ENCODE assay signal across 24 cellular contexts in genomic region chr19:3897936-3898335, GRCh38. TPM values are rescaled to one million over a fixed set of nuclear protein-coding genes. Genes with fewer than 3 reads are reported as not detected.
DNase-seq lines count a peak whose midpoint lies in the region; ATAC-seq and TF ChIP-seq lines count a peak whose summit lies in the region.
"Had no signal": no experiment of that assay in that cellular context is flagged by ENCODE, and none has a peak within 500 bp of the region (broad histone marks: within the 10 kb centered on the region; RNA-seq: fewer than 3 reads in every experiment).

No MANE protein-coding gene starts in this region.

- H3K27ac ChIP-seq in trophoblast cell (ENCODE audit: low read depth, low read length), result no peak overlapping the region
- H3K27ac ChIP-seq: KMS-11, SJSA1 had no signal

- H3K4me3 Mint-ChIP-seq in activated CD4-positive, alpha-beta T cell treated with anti-CD3 and anti-CD28 coated beads, Interleukin-2, amount 10 ng/mL, durations not matched to agents 24 days and 14 days, result no peak overlapping the region
- H3K4me3 Mint-ChIP-seq in activated naive CD8-positive, alpha-beta T cell treated with anti-CD3 and anti-CD28 coated beads, Interleukin-2, amount 10 ng/mL, durations not matched to agents 7 days and 5 days, result peak overlapping the region; percentile 53
- H3K4me3 Mint-ChIP-seq in activated naive CD8-positive, alpha-beta T cell treated with anti-CD3 and anti-CD28 coated beads for 36 hours, result no peak overlapping the region
- H3K4me3 Mint-ChIP-seq in natural killer cell, result peak overlapping the region; percentile 29
- H3K4me3 Mint-ChIP-seq: HFFc6 had no signal

- H3K79me1 ChIP-seq in trophoblast cell (ENCODE audit: low read length), result no peaks in the 10 kb centered on the region

- H3K4ac ChIP-seq in trophoblast cell (ENCODE audit: low read depth, low read length), result no peak overlapping the region

- H3K36me3 Mint-ChIP-seq in activated CD4-positive, alpha-beta T cell treated with anti-CD3 and anti-CD28 coated beads, Interleukin-2, amount 10 ng/mL, durations not matched to agents 24 days and 14 days (ENCODE audit: low read depth), result no peaks in the 10 kb centered on the region
- no peaks in the 10 kb centered on the region for H3K36me3 Mint-ChIP-seq in activated naive CD8-positive, alpha-beta T cell treated with anti-CD3 and anti-CD28 coated beads, Interleukin-2, amount 10 ng/mL, durations not matched to agents 7 days and 5 days
- no peaks in the 10 kb centered on the region for H3K36me3 Mint-ChIP-seq in activated naive CD8-positive, alpha-beta T cell treated with anti-CD3 and anti-CD28 coated beads for 36 hours
- H3K36me3 Mint-ChIP-seq in natural killer cell, result no peaks in the 10 kb centered on the region

- POLR2A ChIA-PET in activated naive CD8-positive, alpha-beta T cell treated with anti-CD3 and anti-CD28 coated beads, Interleukin-2, amount 10 ng/mL, durations not matched to agents 7 days and 5 days (lab: Charles Lee), result no interaction called here

- no peak overlapping the region for H3K4me3 ChIP-seq in trophoblast cell (ENCODE audit: low read depth, low read length)
- H3K4me3 ChIP-seq: HAP-1, SJSA1 had no signal

- DNase-seq in activated CD4-positive, alpha-beta T cell treated with anti-CD3 and anti-CD28 coated beads, Interleukin-2, amount 10 ng/mL, durations not matched to agents 24 days and 14 days, result peak; percentile 60
- DNase-seq in activated CD4-positive, alpha-beta T cell treated with anti-CD3 and anti-CD28 coated beads for 48 hours, result no peak
- DNase-seq in activated naive CD8-positive, alpha-beta T cell treated with anti-CD3 and anti-CD28 coated beads, Interleukin-2, amount 10 ng/mL, durations not matched to agents 7 days and 5 days, result peak; percentile 34
- no peak for DNase-seq in activated naive CD8-positive, alpha-beta T cell treated with anti-CD3 and anti-CD28 coated beads for 36 hours
- DNase-seq in natural killer cell, result no peak
- DNase-seq in HUDEP-2 (lab: John Stamatoyannopoulos, UW; ENCODE audit: unreplicated experiment in 76 of 76), result no peak
- no peak for DNase-seq in trophoblast cell
- DNase-seq: EL, GDM1, GOT3, HFFc6, IMR-90, MM.1S, NCI-H2029 treated with DMSO at 0.1 percent for 48 hours, NCI-H446 treated with DMSO at 0.1 percent for 48 hours, NCI-H526, NCI-H82, Right ventricle myocardium superior, RPMI8226 had no signal

- WGBS in trophoblast cell (ENCODE audit: extremely low coverage, insufficient coverage, insufficient read length), result no CpG with 5 or more reads among the region's 4 CpGs

- H3K4me1 Mint-ChIP-seq in activated CD4-positive, alpha-beta T cell treated with anti-CD3 and anti-CD28 coated beads, Interleukin-2, amount 10 ng/mL, durations not matched to agents 24 days and 14 days, result peaks cover 4% of the 10 kb centered on the region
- peaks cover 6% of the 10 kb centered on the region for H3K4me1 Mint-ChIP-seq in activated naive CD8-positive, alpha-beta T cell treated with anti-CD3 and anti-CD28 coated beads, Interleukin-2, amount 10 ng/mL, durations not matched to agents 7 days and 5 days
- peaks cover 3% of the 10 kb centered on the region for H3K4me1 Mint-ChIP-seq in activated naive CD8-positive, alpha-beta T cell treated with anti-CD3 and anti-CD28 coated beads for 36 hours
- H3K4me1 Mint-ChIP-seq in natural killer cell, result peaks cover 7 to 8% of the 10 kb centered on the region in 2 donors

- H2BK12ac ChIP-seq in trophoblast cell (ENCODE audit: low read length), result no peak overlapping the region

- no peak overlapping the region for H2BK5ac ChIP-seq in trophoblast cell (ENCODE audit: low read depth, low read length, poor library complexity)

- H3K14ac ChIP-seq in trophoblast cell (ENCODE audit: low read length), result no peak overlapping the region

- no peaks in the 10 kb centered on the region for H3K36me3 ChIP-seq in trophoblast cell (ENCODE audit: control insufficient read depth in 1 of 2, insufficient read depth in 2 of 2, low read length in 2 of 2)
- H3K36me3 ChIP-seq: HAP-1, SJSA1 had no signal

- no peak overlapping the region for H3K4me2 ChIP-seq in trophoblast cell (ENCODE audit: low read length)
- H3K4me2 ChIP-seq: KMS-11 had no signal

- H3K27ac Mint-ChIP-seq in activated CD4-positive, alpha-beta T cell treated with anti-CD3 and anti-CD28 coated beads, Interleukin-2, amount 10 ng/mL, durations not matched to agents 24 days and 14 days, result no peak overlapping the region
- H3K27ac Mint-ChIP-seq in activated naive CD8-positive, alpha-beta T cell treated with anti-CD3 and anti-CD28 coated beads, Interleukin-2, amount 10 ng/mL, durations not matched to agents 7 days and 5 days, result peak overlapping the region; percentile 67
- H3K27ac Mint-ChIP-seq in activated naive CD8-positive, alpha-beta T cell treated with anti-CD3 and anti-CD28 coated beads for 36 hours, result no peak overlapping the region
- peak overlapping the region in 1 of 2 donors; percentile 54 for H3K27ac Mint-ChIP-seq in natural killer cell
- H3K27ac Mint-ChIP-seq: HFFc6 had no signal

- no peak overlapping the region for H4K8ac ChIP-seq in trophoblast cell (ENCODE audit: low read depth, low read length)

- H3K9me3 ChIP-seq in trophoblast cell (ENCODE audit: insufficient read depth, low read depth, low read length), result peaks cover 1% of the 10 kb centered on the region
- H3K9me3 ChIP-seq: HAP-1 had no signal

- no peaks in the 10 kb centered on the region for H3K27me3 ChIP-seq in trophoblast cell (ENCODE audit: insufficient read depth, low read length)

- H3K27me3 Mint-ChIP-seq in activated CD4-positive, alpha-beta T cell treated with anti-CD3 and anti-CD28 coated beads, Interleukin-2, amount 10 ng/mL, durations not matched to agents 24 days and 14 days, result no peaks in the 10 kb centered on the region
- peaks cover 9% of the 10 kb centered on the region for H3K27me3 Mint-ChIP-seq in activated naive CD8-positive, alpha-beta T cell treated with anti-CD3 and anti-CD28 coated beads, Interleukin-2, amount 10 ng/mL, durations not matched to agents 7 days and 5 days
- no peaks in the 10 kb centered on the region for H3K27me3 Mint-ChIP-seq in activated naive CD8-positive, alpha-beta T cell treated with anti-CD3 and anti-CD28 coated beads for 36 hours
- no peaks in the 10 kb centered on the region for H3K27me3 Mint-ChIP-seq in natural killer cell (ENCODE audit: low read depth in 2 of 2)

- H2AK5ac ChIP-seq in trophoblast cell (ENCODE audit: low read length), result no peak overlapping the region

- peaks cover 4% of the 10 kb centered on the region for H3K9me3 Mint-ChIP-seq in activated CD4-positive, alpha-beta T cell treated with anti-CD3 and anti-CD28 coated beads, Interleukin-2, amount 10 ng/mL, durations not matched to agents 24 days and 14 days
- H3K9me3 Mint-ChIP-seq in activated naive CD8-positive, alpha-beta T cell treated with anti-CD3 and anti-CD28 coated beads, Interleukin-2, amount 10 ng/mL, durations not matched to agents 7 days and 5 days, result peaks cover 2% of the 10 kb centered on the region
- H3K9me3 Mint-ChIP-seq in activated naive CD8-positive, alpha-beta T cell treated with anti-CD3 and anti-CD28 coated beads for 36 hours, result peaks cover 4% of the 10 kb centered on the region
- no peaks in the 10 kb centered on the region for H3K9me3 Mint-ChIP-seq in natural killer cell

- H4K91ac ChIP-seq in trophoblast cell (ENCODE audit: low read depth, low read length), result no peak overlapping the region

- intact Hi-C loops in activated CD4-positive, alpha-beta T cell treated with anti-CD3 and anti-CD28 coated beads, Interleukin-2, amount 10 ng/mL, durations not matched to agents 24 days and 14 days (cut with micrococcal nuclease), result no loop called here
- intact Hi-C loops in natural killer cell (cut with micrococcal nuclease), result no loop called here

- H2BK120ac ChIP-seq in trophoblast cell (ENCODE audit: insufficient read depth, low read length, poor library complexity), result no peak overlapping the region

- no peaks in the 10 kb centered on the region for H3K4me1 ChIP-seq in trophoblast cell (ENCODE audit: control insufficient read depth in 1 of 2, insufficient read depth in 2 of 2, low read length in 2 of 2)
- H3K4me1 ChIP-seq: HAP-1, SJSA1 had no signal

- no peak overlapping the region for H4K12ac ChIP-seq in trophoblast cell (ENCODE audit: low read depth, low read length)

- no peak overlapping the region for H3K9ac ChIP-seq in trophoblast cell (ENCODE audit: low read length)
- H3K9ac ChIP-seq: KMS-11 had no signal

- no peak overlapping the region for H3K23ac ChIP-seq in trophoblast cell (ENCODE audit: low read length)

- no peak overlapping the region for H2AFZ ChIP-seq in trophoblast cell (ENCODE audit: insufficient read depth, low read length, poor library complexity)

- ATAC-seq in activated naive CD8-positive, alpha-beta T cell treated with anti-CD3 and anti-CD28 coated beads, Interleukin-2, amount 10 ng/mL, durations not matched to agents 7 days and 5 days (ENCODE audit: low read depth), result peak; percentile 73
- peak; percentile 61 to 87 (median 72) for ATAC-seq in natural killer cell

- no peaks in the 10 kb centered on the region for H3K79me2 ChIP-seq in trophoblast cell (ENCODE audit: control insufficient read depth, insufficient read depth, low read length, poor library complexity)

- no peak overlapping the region for H3K18ac ChIP-seq in trophoblast cell (ENCODE audit: low read length)

- no peak for TF ChIP-seq CTCF in natural killer cell (IDR thresholded peaks at IDR 0.05)

RNA-seq across cellular contexts. Expression of gene ATCAY, which starts 17.5 kb away (rescaled TPM):
- not detected in 2 replicates for total RNA-seq in activated CD4-positive, alpha-beta T cell treated with anti-CD3 and anti-CD28 coated beads, Interleukin-2, amount 10 ng/mL, durations not matched to agents 24 days and 14 days
- not detected for total RNA-seq in activated naive CD8-positive, alpha-beta T cell treated with anti-CD3 and anti-CD28 coated beads, Interleukin-2, amount 10 ng/mL, durations not matched to agents 7 days and 5 days
- total RNA-seq in activated naive CD8-positive, alpha-beta T cell treated with anti-CD3 and anti-CD28 coated beads for 36 hours, result not detected
- not detected for total RNA-seq in natural killer cell
- polyA plus RNA-seq in trophoblast cell (2013), result 0.01 TPM in 1 of 2 replicates, not detected in the other
- total RNA-seq: A172, HFFc6, Right ventricle myocardium superior had no signal
- polyA plus RNA-seq: BJ had no signal

RNA-seq across cellular contexts. Expression of gene ZFR2, which starts 29.1 kb away (rescaled TPM):
- not detected in 2 replicates for total RNA-seq in activated CD4-positive, alpha-beta T cell treated with anti-CD3 and anti-CD28 coated beads, Interleukin-2, amount 10 ng/mL, durations not matched to agents 24 days and 14 days
- under 1 TPM; 0.55 to 0.91 TPM for total RNA-seq in activated naive CD8-positive, alpha-beta T cell treated with anti-CD3 and anti-CD28 coated beads, Interleukin-2, amount 10 ng/mL, durations not matched to agents 7 days and 5 days
- total RNA-seq in activated naive CD8-positive, alpha-beta T cell treated with anti-CD3 and anti-CD28 coated beads for 36 hours, result under 1 TPM; 0.54 to 0.84 TPM
- 1 to 10 TPM; 1.6 to 4.4 (median 1.7) TPM for total RNA-seq in natural killer cell
- polyA plus RNA-seq in trophoblast cell (2013), result 0.45 and 0.61 TPM in 2 replicates
- total RNA-seq: A172, HFFc6, IMR-90, Right ventricle myocardium superior, SJSA1 had no signal

RNA-seq across cellular contexts. Expression of gene NMRK2, which starts 34.9 kb away (rescaled TPM):
- total RNA-seq in activated CD4-positive, alpha-beta T cell treated with anti-CD3 and anti-CD28 coated beads, Interleukin-2, amount 10 ng/mL, durations not matched to agents 24 days and 14 days, result not detected in 2 replicates
- not detected for total RNA-seq in activated naive CD8-positive, alpha-beta T cell treated with anti-CD3 and anti-CD28 coated beads, Interleukin-2, amount 10 ng/mL, durations not matched to agents 7 days and 5 days
- total RNA-seq in activated naive CD8-positive, alpha-beta T cell treated with anti-CD3 and anti-CD28 coated beads for 36 hours, result not detected
- total RNA-seq in natural killer cell, result not detected
- 4.5 and 5.6 TPM in 2 replicates for polyA plus RNA-seq in trophoblast cell (2013)
- total RNA-seq: A172, HFFc6, IMR-90, SJSA1 had no signal
- polyA plus RNA-seq: BJ, IMR-90 had no signal

Comparison
In these comparisons a context has a peak if more than half of its experiments do, and no peak if none do; other contexts are left out.
1. DNase-seq: peak in activated CD4-positive, alpha-beta T cell treated with anti-CD3 and anti-CD28 coated beads, Interleukin-2, amount 10 ng/mL, durations not matched to agents 24 days and 14 days (single experiment) and activated naive CD8-positive, alpha-beta T cell treated with anti-CD3 and anti-CD28 coated beads, Interleukin-2, amount 10 ng/mL, durations not matched to agents 7 days and 5 days (single experiment); none in activated CD4-positive, alpha-beta T cell treated with anti-CD3 and anti-CD28 coated beads for 48 hours (single experiment), activated naive CD8-positive, alpha-beta T cell treated with anti-CD3 and anti-CD28 coated beads for 36 hours (single experiment), natural killer cell (single experiment), HUDEP-2 (0 of 76) and trophoblast cell (0 of 2).
2. H3K4me3 Mint-ChIP-seq: peak in activated naive CD8-positive, alpha-beta T cell treated with anti-CD3 and anti-CD28 coated beads, Interleukin-2, amount 10 ng/mL, durations not matched to agents 7 days and 5 days (single experiment) and natural killer cell (single experiment); none in activated CD4-positive, alpha-beta T cell treated with anti-CD3 and anti-CD28 coated beads, Interleukin-2, amount 10 ng/mL, durations not matched to agents 24 days and 14 days (single experiment) and activated naive CD8-positive, alpha-beta T cell treated with anti-CD3 and anti-CD28 coated beads for 36 hours (single experiment).